In genomic region chr1:92030701-92031107, GRCh38 we compare ENCODE assay signal across 8 cellular contexts. TPM values are rescaled to one million over a fixed set of nuclear protein-coding genes. Genes with fewer than 3 reads are reported as not detected.
DNase-seq lines count a peak whose midpoint lies in the region; ATAC-seq and TF ChIP-seq lines count a peak whose summit lies in the region.

No MANE protein-coding gene starts in this region.

- DNase-seq in activated naive CD4-positive, alpha-beta T cell treated with Interleukin-2 at 50 U/mL for 16 hours = no peak
- DNase-seq in T-helper 2 cell treated with Interferon-gamma antibody and Interleukin-4, amounts not matched to agents 5 μg/mL and 100 μg/mL, for 36 hours (ENCODE audit: low spot score) = no peak
- DNase-seq in foreskin melanocyte (peak; percentile 35), GM13976 (ENCODE audit: low spot score) (no peak), lower lobe of right lung (no peak)
- no peak for DNase-seq in stimulated activated naive CD8-positive, alpha-beta T cell treated with anti-CD3 and anti-CD28 coated beads, Interleukin-15, amount 100 ng/mL, for 72 hours

- H3K9me3 Mint-ChIP-seq in activated naive CD4-positive, alpha-beta T cell treated with anti-CD3 and anti-CD28 coated beads, Interleukin-2, amount 50 U/mL, for 24 hours = no peaks in the 10 kb centered on the region
- H3K9me3 Mint-ChIP-seq in T-helper 2 cell treated with Interferon-gamma antibody and Interleukin-4, amounts not matched to agents 5 μg/mL and 100 μg/mL, for 36 hours = no peaks in the 10 kb centered on the region
- H3K9me3 Mint-ChIP-seq in stimulated activated naive CD8-positive, alpha-beta T cell treated with anti-CD3 and anti-CD28 coated beads, Interleukin-15, amount 100 ng/mL, for 72 hours = no peaks in the 10 kb centered on the region

- peaks cover 3% of the 10 kb centered on the region for H3K4me1 ChIP-seq in lower lobe of right lung

- H3K27me3 ChIP-seq in lower lobe of right lung (ENCODE audit: low read depth) = peaks cover 11% of the 10 kb centered on the region

- peak; percentile 63 for ATAC-seq in stimulated activated naive CD8-positive, alpha-beta T cell treated with anti-CD3 and anti-CD28 coated beads, Interleukin-15, amount 100 ng/mL, for 72 hours
- ATAC-seq in GM18873 (IDR thresholded peaks at IDR 0.05; ENCODE audit: low FRiP score, unreplicated experiment) = no peak
- ATAC-seq in lower lobe of right lung = no peak

- no peak for TF ChIP-seq CTCF in GM13976 (IDR thresholded peaks at IDR 0.05; ENCODE audit: borderline replicate concordance, control extremely low read depth, extremely low read depth, insufficient read depth, missing control alignments)
- no peak for TF ChIP-seq CTCF in lower lobe of right lung (IDR thresholded peaks at IDR 0.05)

- H3K4me1 Mint-ChIP-seq in activated naive CD4-positive, alpha-beta T cell treated with anti-CD3 and anti-CD28 coated beads, Interleukin-2, amount 50 U/mL, for 24 hours = peaks cover 19% of the 10 kb centered on the region
- peaks cover 20% of the 10 kb centered on the region for H3K4me1 Mint-ChIP-seq in T-helper 2 cell treated with Interferon-gamma antibody and Interleukin-4, amounts not matched to agents 5 μg/mL and 100 μg/mL, for 36 hours (ENCODE audit: low read depth)
- H3K4me1 Mint-ChIP-seq in stimulated activated naive CD8-positive, alpha-beta T cell treated with anti-CD3 and anti-CD28 coated beads, Interleukin-15, amount 100 ng/mL, for 72 hours = peaks cover 17% of the 10 kb centered on the region

- no peak overlapping the region for H3K27ac ChIP-seq in lower lobe of right lung

- in situ Hi-C loops in GM13976 (cut with MboI; ENCODE audit: low sequenced_read_pairs, unreplicated experiment) = no loop called here

- peaks cover 19% of the 10 kb centered on the region for H3K27me3 Mint-ChIP-seq in activated naive CD4-positive, alpha-beta T cell treated with anti-CD3 and anti-CD28 coated beads, Interleukin-2, amount 50 U/mL, for 24 hours
- H3K27me3 Mint-ChIP-seq in T-helper 2 cell treated with Interferon-gamma antibody and Interleukin-4, amounts not matched to agents 5 μg/mL and 100 μg/mL, for 36 hours (ENCODE audit: low read depth) = peaks cover 17% of the 10 kb centered on the region
- H3K27me3 Mint-ChIP-seq in stimulated activated naive CD8-positive, alpha-beta T cell treated with anti-CD3 and anti-CD28 coated beads, Interleukin-15, amount 100 ng/mL, for 72 hours = peaks cover 37% of the 10 kb centered on the region

- H3K4me3 Mint-ChIP-seq in activated naive CD4-positive, alpha-beta T cell treated with anti-CD3 and anti-CD28 coated beads, Interleukin-2, amount 50 U/mL, for 24 hours = peak overlapping the region; percentile 73
- peak overlapping the region; percentile 67 for H3K4me3 Mint-ChIP-seq in T-helper 2 cell treated with Interferon-gamma antibody and Interleukin-4, amounts not matched to agents 5 μg/mL and 100 μg/mL, for 36 hours
- peak overlapping the region; percentile 76 to 84 for H3K4me3 Mint-ChIP-seq in stimulated activated naive CD8-positive, alpha-beta T cell treated with anti-CD3 and anti-CD28 coated beads, Interleukin-15, amount 100 ng/mL, for 72 hours

- intact Hi-C loops in lower lobe of right lung (cut with DNase I) = no loop called here

- no peak overlapping the region for H3K27ac Mint-ChIP-seq in activated naive CD4-positive, alpha-beta T cell treated with anti-CD3 and anti-CD28 coated beads, Interleukin-2, amount 50 U/mL, for 24 hours
- H3K27ac Mint-ChIP-seq in T-helper 2 cell treated with Interferon-gamma antibody and Interleukin-4, amounts not matched to agents 5 μg/mL and 100 μg/mL, for 36 hours = no peak overlapping the region
- peak overlapping the region in 1 of 2 donors; percentile 2 for H3K27ac Mint-ChIP-seq in stimulated activated naive CD8-positive, alpha-beta T cell treated with anti-CD3 and anti-CD28 coated beads, Interleukin-15, amount 100 ng/mL, for 72 hours

- no peaks in the 10 kb centered on the region for H3K36me3 ChIP-seq in lower lobe of right lung

- H3K36me3 Mint-ChIP-seq in activated naive CD4-positive, alpha-beta T cell treated with anti-CD3 and anti-CD28 coated beads, Interleukin-2, amount 50 U/mL, for 24 hours = peaks cover 2% of the 10 kb centered on the region
- no peaks in the 10 kb centered on the region for H3K36me3 Mint-ChIP-seq in T-helper 2 cell treated with Interferon-gamma antibody and Interleukin-4, amounts not matched to agents 5 μg/mL and 100 μg/mL, for 36 hours (ENCODE audit: low read depth)

- no peak overlapping the region for H3K4me3 ChIP-seq in lower lobe of right lung

- no peaks in the 10 kb centered on the region for H3K9me3 ChIP-seq in lower lobe of right lung

RNA-seq across cellular contexts. Expression of gene EPHX4, which starts 0.9 kb away (rescaled TPM):
- 0.59 TPM for total RNA-seq in lower lobe of right lung

RNA-seq across cellular contexts. Expression of gene SETSIP, which starts 44.5 kb away (rescaled TPM):
- not detected for total RNA-seq in lower lobe of right lung

RNA-seq across cellular contexts. Expression of gene BTBD8, which starts 49.4 kb away (rescaled TPM):
- total RNA-seq in lower lobe of right lung = 5.5 TPM
